8 cellular contexts compared by ENCODE assay signal in genomic region chr2:85889648-85890281, GRCh38. TPM values are rescaled to one million over a fixed set of nuclear protein-coding genes. Genes with fewer than 3 reads are reported as not detected.
DNase-seq lines count a peak whose midpoint lies in the region; ATAC-seq and TF ChIP-seq lines count a peak whose summit lies in the region.

No MANE protein-coding gene starts in this region.

- H3K4me3 ChIP-seq in uterus: peak overlapping the region; percentile 44 to 89

- intact Hi-C loops in Right ventricle myocardium superior (cut with DNase I): loop anchor here (5.0 kb wide), 1 partner anchor 193 kb away; no protein-coding TSS in a partner anchor
- intact Hi-C loops in cardiac septum (cut with DNase I): loop anchor here (2.0 to 10.0 kb wide), 6 partner anchors 63 to 191 kb away; no protein-coding TSS in a partner anchor
- intact Hi-C loops in uterus (cut with DNase I; ENCODE audit: low total_unique reads): loop anchor here (10.0 kb wide), 1 partner anchor 115 kb away; no protein-coding TSS in a partner anchor

- no peaks in the 10 kb centered on the region for H3K27me3 Mint-ChIP-seq in central memory CD8-positive, alpha-beta T cell
- H3K27me3 Mint-ChIP-seq in mesothelial cell of epicardium (ENCODE audit: low read depth): no peaks in the 10 kb centered on the region

- no peaks in the 10 kb centered on the region for H3K9me3 Mint-ChIP-seq in central memory CD8-positive, alpha-beta T cell
- H3K9me3 Mint-ChIP-seq in mesothelial cell of epicardium: peaks cover 3% of the 10 kb centered on the region

- TF ChIP-seq CTCF in mesothelial cell of epicardium (IDR thresholded peaks at IDR 0.05; ENCODE audit: unreplicated experiment): no peak
- no peak for TF ChIP-seq CTCF in uterus (IDR thresholded peaks at IDR 0.05)

- peaks cover 46% of the 10 kb centered on the region for H3K4me1 Mint-ChIP-seq in central memory CD8-positive, alpha-beta T cell
- H3K4me1 Mint-ChIP-seq in mesothelial cell of epicardium: peaks cover 63% of the 10 kb centered on the region

- peaks cover 4 to 8% of the 10 kb centered on the region in 2 donors for H3K4me1 ChIP-seq in uterus

- no peaks in the 10 kb centered on the region for H3K27me3 ChIP-seq in uterus

- DNase-seq in Right ventricle myocardium superior: peak; percentile 57
- DNase-seq in cardiac septum (ENCODE audit: low spot score): no peak
- no peak for DNase-seq in central memory CD8-positive, alpha-beta T cell (ENCODE audit: low spot score in 2 of 2)
- DNase-seq in mesothelial cell of epicardium (ENCODE audit: low spot score in 2 of 2, unreplicated experiment in 2 of 2): no peak
- DNase-seq in uterus: peak; percentile 39
- no peak for DNase-seq in NCI-H2196 treated with DMSO at 0.1 percent for 48 hours (lab: John Stamatoyannopoulos, UW; ENCODE audit: unreplicated experiment)
- no peak for DNase-seq in NCI-H2029 (lab: John Stamatoyannopoulos, UW)

- H3K4me3 Mint-ChIP-seq in central memory CD8-positive, alpha-beta T cell: peak overlapping the region; percentile 97
- peak overlapping the region; percentile 90 for H3K4me3 Mint-ChIP-seq in mesothelial cell of epicardium

- TF ChIP-seq POLR2A in uterus (IDR thresholded peaks at IDR 0.05): no peak

- no peaks in the 10 kb centered on the region for H3K36me3 ChIP-seq in uterus

- peak overlapping the region; percentile 89 to 96 for H3K27ac ChIP-seq in uterus

- peak overlapping the region; percentile 95 for H3K27ac Mint-ChIP-seq in central memory CD8-positive, alpha-beta T cell (ENCODE audit: low read depth)
- H3K27ac Mint-ChIP-seq in mesothelial cell of epicardium: peak overlapping the region; percentile 96

- ATAC-seq in Right ventricle myocardium superior (ENCODE audit: poor library complexity): peak; percentile 2
- ATAC-seq in central memory CD8-positive, alpha-beta T cell (replicated peaks; ENCODE audit: extremely low read depth, poor library complexity, severe bottlenecking): no peak
- no peak for ATAC-seq in GM21619 (IDR thresholded peaks at IDR 0.05; ENCODE audit: unreplicated experiment)

- no peaks in the 10 kb centered on the region for H3K9me3 ChIP-seq in uterus

- peaks cover 19% of the 10 kb centered on the region for H3K36me3 Mint-ChIP-seq in central memory CD8-positive, alpha-beta T cell (ENCODE audit: insufficient read depth)
- peaks cover 2% of the 10 kb centered on the region for H3K36me3 Mint-ChIP-seq in mesothelial cell of epicardium

RNA-seq across cellular contexts. Expression of gene ST3GAL5, which starts 1.0 kb away (rescaled TPM):
- 5.0 TPM for total RNA-seq in Right ventricle myocardium superior
- total RNA-seq in cardiac septum: 3.8 TPM
- total RNA-seq in mesothelial cell of epicardium: 23.2 to 28.6 TPM (median 25.8 TPM) in 3 replicates
- 10 to 100 TPM; 12.3 to 52.9 (median 32.9) TPM for total RNA-seq in uterus

Comparison
In these comparisons a context has a peak if more than half of its experiments do, and no peak if none do; other contexts are left out.
1. DNase-seq: peak in Right ventricle myocardium superior (single experiment) and uterus (2 of 2); none in cardiac septum (single experiment), central memory CD8-positive, alpha-beta T cell (0 of 2), mesothelial cell of epicardium (0 of 2), NCI-H2196 treated with DMSO at 0.1 percent for 48 hours (single experiment) and NCI-H2029 (single experiment).